ENCODE assay signal across 26 cellular contexts in genomic region chr6:38503032-38503784, GRCh38.
A peak's percentile ranks its signal among the peaks of the same experiment; 100 is the strongest.
DNase-seq lines count a peak whose midpoint lies in the region; ATAC-seq, FAIRE-seq and TF ChIP-seq lines count a peak whose summit lies in the region.
"Had no signal": no experiment of that assay in that cellular context is flagged by ENCODE, and none has a peak within 500 bp of the region (broad histone marks: within the 10 kb centered on the region; RNA-seq: fewer than 3 reads in every experiment).

No MANE protein-coding gene starts in this region.

- H3K4me2 ChIP-seq in HepG2 (ENCODE audit: low read depth, low read length), result no peak overlapping the region

- no peak overlapping the region for H3K27ac ChIP-seq in HepG2 (ENCODE audit: extremely low read length, insufficient read depth, low read length)
- H3K27ac ChIP-seq: breast epithelium, colonic mucosa, esophagus squamous epithelium, gastroesophageal sphincter, Peyer's patch, right atrium auricular region, tibial nerve had no signal

- H4K20me1 ChIP-seq in HepG2 (ENCODE audit: insufficient read depth, low read length), result no peaks in the 10 kb centered on the region

- no peaks in the 10 kb centered on the region for H3K9me3 Mint-ChIP-seq in activated CD4-positive, alpha-beta T cell treated with anti-CD3 and anti-CD28 coated beads for 36 hours (ENCODE audit: low read depth)
- H3K9me3 Mint-ChIP-seq: activated T-cell treated with anti-CD3 and anti-CD28 coated beads, Interleukin-2, amount 50 U/mL, for 4 hours; IgD-negative memory B cell; memory B cell; naive thymus-derived CD8-positive, alpha-beta T cell; stimulated activated naive CD8-positive, alpha-beta T cell treated with anti-CD3 and anti-CD28 coated beads, Interleukin-15, amount 100 ng/mL, for 72 hours; T-cell had no signal

- no peak for ATAC-seq in activated CD4-positive, alpha-beta T cell treated with anti-CD3 and anti-CD28 coated beads for 36 hours
- no peak for ATAC-seq in HepG2
- ATAC-seq: activated T-cell treated with anti-CD3 and anti-CD28 coated beads, Interleukin-2, amount 50 U/mL, for 4 hours; gastroesophageal sphincter; GM12878; naive thymus-derived CD8-positive, alpha-beta T cell; stimulated activated naive CD8-positive, alpha-beta T cell treated with anti-CD3 and anti-CD28 coated beads, Interleukin-15, amount 100 ng/mL, for 72 hours; T-cell had no signal

- no peak for FAIRE-seq in HepG2 (lab: Jason Lieb, UNC)
- FAIRE-seq: GM12878 had no signal

- DNase-seq in DMS79 treated with DMSO at 0.1 percent for 48 hours (lab: John Stamatoyannopoulos, UW) (peak; percentile 89), H7 (peak; percentile 13), NCI-H510A treated with DMSO at 0.1 percent for 48 hours (lab: John Stamatoyannopoulos, UW) (peak; percentile 73), iPS-NIHi7 (ENCODE audit: extremely low spot score) (peak; percentile 38), NOMO-1 treated with dmso at 0.1 percent for 144 hours (lab: John Stamatoyannopoulos, UW; ENCODE audit: unreplicated experiment) (no peak), glomerular visceral epithelial cell (ENCODE audit: extremely low spot score) (no peak), HepG2 (ENCODE audit: low spot score) (no peak)
- DNase-seq in activated CD4-positive, alpha-beta T cell treated with anti-CD3 and anti-CD28 coated beads for 36 hours, result no peak
- DNase-seq: activated CD8-positive, alpha-beta memory T cell treated with anti-CD3 and anti-CD28 coated beads for 24 hours; activated naive CD4-positive, alpha-beta T cell; activated T-cell treated with anti-CD3 and anti-CD28 coated beads, Interleukin-2, amount 50 U/mL, for 4 hours; colonic mucosa; esophagus squamous epithelium; kidney glomerular epithelial cell; naive thymus-derived CD8-positive, alpha-beta T cell; NCI-H1694 treated with DMSO at 0.1 percent for 48 hours; Peyer's patch; stimulated activated naive CD8-positive, alpha-beta T cell treated with anti-CD3 and anti-CD28 coated beads, Interleukin-15, amount 100 ng/mL, for 72 hours; T-cell had no signal

- no peak overlapping the region for H3K27ac Mint-ChIP-seq in activated CD4-positive, alpha-beta T cell treated with anti-CD3 and anti-CD28 coated beads for 36 hours
- H3K27ac Mint-ChIP-seq: IgD-negative memory B cell; memory B cell; naive thymus-derived CD8-positive, alpha-beta T cell; stimulated activated naive CD8-positive, alpha-beta T cell treated with anti-CD3 and anti-CD28 coated beads, Interleukin-15, amount 100 ng/mL, for 72 hours; T-cell had no signal

- peaks cover 30% of the 10 kb centered on the region for H3K4me1 ChIP-seq in HepG2 (ENCODE audit: insufficient read depth, low read length)
- H3K4me1 ChIP-seq: breast epithelium, colonic mucosa, Peyer's patch had no signal

- no peak for TF ChIP-seq CTCF in HepG2 (CRISPR knock-in tag; IDR thresholded peaks at IDR 0.05)

- no TSS peak for BruUV-seq in HepG2 (replicated peaks; lab: Mats Ljungman, UMichigan)

- no peak overlapping the region for H3K4me3 Mint-ChIP-seq in activated CD4-positive, alpha-beta T cell treated with anti-CD3 and anti-CD28 coated beads for 36 hours
- H3K4me3 Mint-ChIP-seq: activated T-cell treated with anti-CD3 and anti-CD28 coated beads, Interleukin-2, amount 50 U/mL, for 4 hours; IgD-negative memory B cell; memory B cell; naive thymus-derived CD8-positive, alpha-beta T cell; stimulated activated naive CD8-positive, alpha-beta T cell treated with anti-CD3 and anti-CD28 coated beads, Interleukin-15, amount 100 ng/mL, for 72 hours; T-cell had no signal

- no peaks in the 10 kb centered on the region for H3K9me3 ChIP-seq in HepG2 (ENCODE audit: low read length)
- H3K9me3 ChIP-seq: breast epithelium, colonic mucosa, esophagus squamous epithelium, gastroesophageal sphincter, Peyer's patch, right atrium auricular region, tibial nerve had no signal

- no peaks in the 10 kb centered on the region for H3K36me3 ChIP-seq in H7 (replicated peaks; ENCODE audit: control insufficient read depth, insufficient read depth, low read length)
- H3K36me3 ChIP-seq in HepG2 (replicated peaks in 1 of 2; ENCODE audit: control insufficient read depth in 1 of 2, insufficient read depth in 2 of 2, low read length in 2 of 2), result no peaks in the 10 kb centered on the region
- H3K36me3 ChIP-seq: breast epithelium, colonic mucosa, esophagus squamous epithelium, gastroesophageal sphincter, Peyer's patch, right atrium auricular region, tibial nerve had no signal

- no peaks in the 10 kb centered on the region for H3K79me2 ChIP-seq in HepG2 (ENCODE audit: insufficient read depth, low read length)

- TF ChIP-seq EP300 in HepG2 (IDR thresholded peaks at IDR 0.05; ENCODE audit: low read depth in 2 of 2, low read length in 2 of 2) (no peak), HepG2 (CRISPR knock-in tag; IDR thresholded peaks at IDR 0.05; ENCODE audit: borderline replicate concordance) (no peak)

- H3K9ac ChIP-seq in HepG2 (ENCODE audit: insufficient read depth, low read depth, low read length), result no peak overlapping the region

- TF ChIP-seq RAD21 in HepG2 (CRISPR knock-in tag; IDR thresholded peaks at IDR 0.05), result no peak

- H3K27me3 ChIP-seq in H7 (ENCODE audit: control insufficient read depth, insufficient read depth, low read length), result no peaks in the 10 kb centered on the region
- H3K27me3 ChIP-seq in HepG2 (ENCODE audit: control insufficient read depth in 1 of 2, insufficient read depth in 2 of 2, low read length in 2 of 2), result no peaks in the 10 kb centered on the region
- H3K27me3 ChIP-seq: breast epithelium, colonic mucosa, esophagus squamous epithelium, gastroesophageal sphincter, Peyer's patch, right atrium auricular region, tibial nerve had no signal

- intact Hi-C loops in activated CD4-positive, alpha-beta T cell treated with anti-CD3 and anti-CD28 coated beads for 36 hours (cut with DNase I, micrococcal nuclease), result no loop called here
- intact Hi-C loops in HepG2 (cut with micrococcal nuclease; ENCODE audit: unreplicated experiment), result no loop called here

- in situ Hi-C loops in HepG2 (cut with HindIII; ENCODE audit: extremely low pct_ligation_motif_present, low pct_unique_long_range_greater_than_20kb), result no loop called here

- H3K4me3 ChIP-seq in H7 (ENCODE audit: insufficient read depth, low read depth, low read length) (no peak overlapping the region), HepG2 (replicated peaks in 1 of 3; ENCODE audit: insufficient read depth in 1 of 3, low read depth in 2 of 3, low read length in 3 of 3) (no peak overlapping the region)
- H3K4me3 ChIP-seq: breast epithelium, colonic mucosa, esophagus squamous epithelium, gastroesophageal sphincter, GM12878, Peyer's patch, right atrium auricular region, tibial nerve had no signal

- 66% methylated on average over 5 of the region's 5 CpGs for WGBS in HepG2 (ENCODE audit: low lambda C conversion rate)

- CTCF ChIA-PET in activated CD4-positive, alpha-beta T cell treated with anti-CD3 and anti-CD28 coated beads for 36 hours (lab: Charles Lee), result interaction anchor here (0.6 to 1.5 kb wide), 3 partner anchors 9 to 933 kb away, joined by 3 to 8 read pairs (median 4); no protein-coding TSS in a partner anchor
- CTCF ChIA-PET in HepG2 (lab: Yijun Ruan, JAX; ENCODE audit: low intra/inter-chr PET ratio, low total read pairs), result no interaction called here

- no peaks in the 10 kb centered on the region for H3K4me1 Mint-ChIP-seq in activated CD4-positive, alpha-beta T cell treated with anti-CD3 and anti-CD28 coated beads for 36 hours
- H3K4me1 Mint-ChIP-seq: memory B cell; naive thymus-derived CD8-positive, alpha-beta T cell; stimulated activated naive CD8-positive, alpha-beta T cell treated with anti-CD3 and anti-CD28 coated beads, Interleukin-15, amount 100 ng/mL, for 72 hours; T-cell had no signal

- POLR2A ChIA-PET in activated CD4-positive, alpha-beta T cell treated with anti-CD3 and anti-CD28 coated beads for 36 hours (lab: Charles Lee), result no interaction called here
- POLR2A ChIA-PET in HepG2 (lab: Yijun Ruan, JAX), result no interaction called here

- no peaks in the 10 kb centered on the region for H3K36me3 Mint-ChIP-seq in activated CD4-positive, alpha-beta T cell treated with anti-CD3 and anti-CD28 coated beads for 36 hours (ENCODE audit: low read depth)
- H3K36me3 Mint-ChIP-seq: IgD-negative memory B cell; memory B cell; naive thymus-derived CD8-positive, alpha-beta T cell; T-cell had no signal

- no peak overlapping the region for H2AFZ ChIP-seq in HepG2 (ENCODE audit: low read length)

- no peak for TF ChIP-seq POLR2A in HepG2 (IDR thresholded peaks at IDR 0.05; ENCODE audit: insufficient read depth in 1 of 2, low read depth in 2 of 2, low read length in 2 of 2)

- no peaks in the 10 kb centered on the region for H3K27me3 Mint-ChIP-seq in activated CD4-positive, alpha-beta T cell treated with anti-CD3 and anti-CD28 coated beads for 36 hours
- H3K27me3 Mint-ChIP-seq: IgD-negative memory B cell; memory B cell; naive thymus-derived CD8-positive, alpha-beta T cell; stimulated activated naive CD8-positive, alpha-beta T cell treated with anti-CD3 and anti-CD28 coated beads, Interleukin-15, amount 100 ng/mL, for 72 hours; T-cell had no signal

TF ChIP-seq in HepG2, 621 proteins besides CTCF, POLR2A, EP300 and RAD21 (continues in another document):
- no peak for TF ChIP-seq PRPF4 (IDR thresholded peaks at IDR 0.05; ENCODE audit: low read depth, low read length, poor library complexity, severe bottlenecking)
- no peak for TF ChIP-seq ZEB1 (IDR thresholded peaks at IDR 0.05; ENCODE audit: insufficient replicate concordance, low read depth)
- no peak; the same call in 1 of the 2 replicates for TF ChIP-seq MTA1 (CRISPR knock-in tag; IDR thresholded peaks at IDR 0.05; ENCODE audit: borderline replicate concordance)
- no peak for TF ChIP-seq ZBTB42 (CRISPR knock-in tag; IDR thresholded peaks at IDR 0.05)
- no peak for TF ChIP-seq FUBP1 (CRISPR knock-in tag; IDR thresholded peaks at IDR 0.05; ENCODE audit: borderline replicate concordance)
- TF ChIP-seq MYNN (CRISPR knock-in tag; IDR thresholded peaks at IDR 0.05; ENCODE audit: low read depth), result no peak
- no peak for TF ChIP-seq ARID2 (CRISPR knock-in tag; IDR thresholded peaks at IDR 0.05; ENCODE audit: borderline replicate concordance)
- TF ChIP-seq KMT2B (CRISPR knock-in tag; IDR thresholded peaks at IDR 0.05), result no peak

Comparison
In these comparisons a context has a peak if more than half of its experiments do, and no peak if none do; other contexts are left out.
1. DNase-seq: peak in DMS79 treated with DMSO at 0.1 percent for 48 hours (single experiment), H7 (single experiment), NCI-H510A treated with DMSO at 0.1 percent for 48 hours (single experiment) and iPS-NIHi7 (single experiment); none in NOMO-1 treated with dmso at 0.1 percent for 144 hours (single experiment), activated CD4-positive, alpha-beta T cell treated with anti-CD3 and anti-CD28 coated beads for 36 hours (single experiment), glomerular visceral epithelial cell (single experiment) and HepG2 (single experiment).